Comparison of ENCODE assay signal across 26 cellular contexts in the genomic region with DNA sequence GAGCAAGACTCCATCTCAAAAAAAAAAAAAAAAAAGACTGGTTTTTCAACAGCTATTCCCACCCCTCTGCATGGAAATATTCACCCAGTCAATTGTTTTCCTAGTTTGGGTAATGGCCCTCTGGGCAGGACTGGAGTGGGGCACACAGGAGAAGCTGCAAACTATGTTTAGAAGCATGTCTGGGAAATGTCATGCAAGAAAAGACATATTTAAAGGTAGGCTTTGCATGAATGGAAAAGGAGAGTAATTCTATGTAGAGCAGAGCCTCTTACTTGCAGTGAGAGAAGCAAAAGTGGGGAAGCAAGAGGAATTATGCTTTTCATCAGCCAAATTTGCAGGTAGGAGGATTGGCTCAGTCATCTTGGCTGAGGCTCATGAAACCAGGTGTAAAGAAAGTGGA.
A peak's percentile ranks its signal among the peaks of the same experiment; 100 is the strongest.
DNase-seq lines count a peak whose midpoint lies in the region; ATAC-seq and TF ChIP-seq lines count a peak whose summit lies in the region.
"Had no signal": no experiment of that assay in that cellular context is flagged by ENCODE, and none has a peak within 500 bp of the region (broad histone marks: within the 10 kb centered on the region; RNA-seq: fewer than 3 reads in every experiment).

No MANE protein-coding gene starts in this region.

- H3K4me1 Mint-ChIP-seq in IgD-negative memory B cell (peaks cover 25 to 36% (median 28%) of the 10 kb centered on the region in 3 donors), memory B cell (peaks cover 23% of the 10 kb centered on the region)

- TF ChIP-seq CTCF in left ventricle myocardium inferior (IDR thresholded peaks at IDR 0.05; ENCODE audit: borderline replicate concordance) = no peak

- H3K9me3 ChIP-seq in left ventricle myocardium inferior (replicated peaks) (peaks cover under 1% of the 10 kb centered on the region), HAP-1 (no peaks in the 10 kb centered on the region)
- H3K9me3 ChIP-seq: A549, SK-N-SH had no signal

- H3K27ac Mint-ChIP-seq in IgD-negative memory B cell = peak overlapping the region in 2 of 3 donors; percentile 28 to 40
- peak overlapping the region; percentile 42 for H3K27ac Mint-ChIP-seq in memory B cell
- H3K27ac Mint-ChIP-seq: CD4-positive, alpha-beta memory T cell; HFFc6 had no signal

- H3K4me3 Mint-ChIP-seq in IgD-negative memory B cell (no peak overlapping the region), memory B cell (no peak overlapping the region)
- H3K4me3 Mint-ChIP-seq: CD4-positive, alpha-beta memory T cell; H9; HFFc6 had no signal

- H3K4me3 ChIP-seq in left ventricle myocardium inferior (no peak overlapping the region), HAP-1 (no peak overlapping the region)
- H3K4me3 ChIP-seq: A549 had no signal

- H3K36me3 ChIP-seq in left ventricle myocardium inferior = no peaks in the 10 kb centered on the region
- H3K36me3 ChIP-seq in HAP-1 (replicated peaks) = no peaks in the 10 kb centered on the region; the same call in 1 of the 2 replicates

- DNase-seq in left ventricle myocardium superior (no peak), left ventricle myocardium inferior (no peak), memory B cell (ENCODE audit: low spot score in 2 of 2) (no peak), NCI-H2081 treated with DMSO at 0.1 percent for 48 hours (lab: John Stamatoyannopoulos, UW) (no peak), HAP-1 (ENCODE audit: low spot score in 2 of 2) (no peak)
- DNase-seq in stimulated activated naive CD4-positive, alpha-beta T cell (lab: John Stamatoyannopoulos, UW) = no peak
- DNase-seq: AML-193; CD4-positive, alpha-beta memory T cell; COR-L47; DMS53; EL; GF-D8; H9; HFFc6; KBM-7; MM.1S; NCI-H2029 treated with DMSO at 0.1 percent for 48 hours; NCI-H2227 treated with DMSO at 0.1 percent for 48 hours; NCI-H524; NCI-H748 treated with DMSO at 0.1 percent for 48 hours; NK-92 treated with Interleukin-12 subunit alpha and Interleukin-12 subunit beta, amount 100 ng/mL, for 24 hours; PC-3; SK-N-SH; SW 1271 had no signal

- H3K4me1 ChIP-seq in left ventricle myocardium inferior (peaks cover 19% of the 10 kb centered on the region), HAP-1 (peaks cover 7% of the 10 kb centered on the region)

- H3K9me3 Mint-ChIP-seq in IgD-negative memory B cell (peaks cover 0 to 4% (median 0%) of the 10 kb centered on the region in 3 donors), memory B cell (peaks cover 7% of the 10 kb centered on the region)
- H3K9me3 Mint-ChIP-seq: H9, HFFc6 had no signal

- ATAC-seq in left ventricle myocardium superior = peak; percentile 31
- no peak for ATAC-seq in memory B cell (ENCODE audit: low read depth)
- ATAC-seq: A549, PC-3 had no signal

- in situ Hi-C loops in HAP-1 (cut with MboI; ENCODE audit: low sequenced_read_pairs) = no loop called here

- intact Hi-C loops in left ventricle myocardium superior (cut with micrococcal nuclease) = no loop called here
- intact Hi-C loops in left ventricle myocardium inferior (cut with micrococcal nuclease) = no loop called here

- no peaks in the 10 kb centered on the region for H3K36me3 Mint-ChIP-seq in IgD-negative memory B cell
- H3K36me3 Mint-ChIP-seq in memory B cell = peaks cover 3% of the 10 kb centered on the region
- H3K36me3 Mint-ChIP-seq: CD4-positive, alpha-beta memory T cell had no signal

- H3K27me3 ChIP-seq in left ventricle myocardium inferior (ENCODE audit: low read depth) = no peaks in the 10 kb centered on the region
- no peaks in the 10 kb centered on the region for H3K27me3 ChIP-seq in HAP-1 (ENCODE audit: low read depth)

- H3K27ac ChIP-seq in left ventricle myocardium inferior (replicated peaks) = no peak overlapping the region
- H3K27ac ChIP-seq: A549 had no signal

- H3K27me3 Mint-ChIP-seq in IgD-negative memory B cell (no peaks in the 10 kb centered on the region), memory B cell (no peaks in the 10 kb centered on the region)
- H3K27me3 Mint-ChIP-seq: CD4-positive, alpha-beta memory T cell had no signal
